8 cellular contexts compared by ENCODE assay signal in genomic region chr2:46812381-46813024, GRCh38.
A peak's percentile ranks its signal among the peaks of the same experiment; 100 is the strongest.
DNase-seq lines count a peak whose midpoint lies in the region; ATAC-seq and TF ChIP-seq lines count a peak whose summit lies in the region.

No MANE protein-coding gene starts in this region.

- H3K27me3 ChIP-seq in Loucy (ENCODE audit: insufficient read depth, low read length, poor library complexity, severe bottlenecking) (no peaks in the 10 kb centered on the region), lower lobe of right lung (ENCODE audit: low read depth) (no peaks in the 10 kb centered on the region), tibial nerve (no peaks in the 10 kb centered on the region)

- H4K20me1 ChIP-seq in Loucy (ENCODE audit: insufficient read depth, low read length, poor library complexity, severe bottlenecking): no peaks in the 10 kb centered on the region

- no peaks in the 10 kb centered on the region; the same call in 1 of the 2 replicates for H3F3A ChIP-seq in Loucy (ENCODE audit: low read depth)

- intact Hi-C loops in lower lobe of right lung (cut with DNase I): no loop called here

- ATAC-seq in lower lobe of right lung: peak; percentile 57
- ATAC-seq in HG03439 (IDR thresholded peaks at IDR 0.05; ENCODE audit: unreplicated experiment): no peak
- ATAC-seq in HG02938 (IDR thresholded peaks at IDR 0.05; ENCODE audit: unreplicated experiment): no peak
- no peak for ATAC-seq in HG02571 (IDR thresholded peaks at IDR 0.05; ENCODE audit: unreplicated experiment)

- DNase-seq in coronary artery (ENCODE audit: low spot score): no peak
- DNase-seq in lower lobe of right lung: no peak
- DNase-seq in tibial nerve (ENCODE audit: low spot score in 2 of 2): peak; percentile 58 to 62
- no peak for DNase-seq in stimulated activated naive CD4-positive, alpha-beta T cell (lab: John Stamatoyannopoulos, UW)

- H3K9ac ChIP-seq in Loucy (ENCODE audit: low read depth, low read length, poor library complexity, severe bottlenecking): peak overlapping the region; percentile 39

- H3K4me2 ChIP-seq in Loucy (ENCODE audit: low read depth, low read length, poor library complexity, severe bottlenecking): peak overlapping the region; percentile 59

- TF ChIP-seq POLR2A in tibial nerve (IDR thresholded peaks at IDR 0.05): no peak

- no peaks in the 10 kb centered on the region for H3K9me3 ChIP-seq in Loucy (ENCODE audit: insufficient read depth, low read depth, low read length)
- no peaks in the 10 kb centered on the region for H3K9me3 ChIP-seq in lower lobe of right lung
- H3K9me3 ChIP-seq in tibial nerve: peaks cover 0 to 4% (median 0%) of the 10 kb centered on the region in 4 donors

- H3K4me1 ChIP-seq in Loucy (ENCODE audit: insufficient read depth, low read length, poor library complexity, severe bottlenecking) (peaks cover 49% of the 10 kb centered on the region), lower lobe of right lung (peaks cover 46% of the 10 kb centered on the region), tibial nerve (peaks cover 0 to 42% (median 21%) of the 10 kb centered on the region in 4 donors)

- 14 to 22% methylated on average over 10 of the region's 10 CpGs for WGBS in tibial nerve, 2 donors

- no peaks in the 10 kb centered on the region for H3K36me3 ChIP-seq in Loucy (ENCODE audit: insufficient read depth, low read length)
- no peaks in the 10 kb centered on the region for H3K36me3 ChIP-seq in lower lobe of right lung
- H3K36me3 ChIP-seq in tibial nerve: no peaks in the 10 kb centered on the region

- no peaks in the 10 kb centered on the region for H3K79me2 ChIP-seq in Loucy (ENCODE audit: insufficient read depth, low read length)

- H3K27ac ChIP-seq in coronary artery: peak overlapping the region; percentile 68 to 88
- no peak overlapping the region for H3K27ac ChIP-seq in lower lobe of right lung
- H3K27ac ChIP-seq in tibial nerve: peak overlapping the region in 3 of 4 donors; percentile 25 to 88 (median 82)

- H3K9me2 ChIP-seq in Loucy (replicated peaks; ENCODE audit: low read depth, low read length): no peaks in the 10 kb centered on the region

- TF ChIP-seq CTCF in Loucy (conservative IDR thresholded peaks at IDR 0.05; ENCODE audit: low read length): no peak
- no peak for TF ChIP-seq CTCF in coronary artery (IDR thresholded peaks at IDR 0.05)
- no peak for TF ChIP-seq CTCF in lower lobe of right lung (IDR thresholded peaks at IDR 0.05)
- no peak for TF ChIP-seq CTCF in tibial nerve (IDR thresholded peaks at IDR 0.05)

- H3K4me3 ChIP-seq in Loucy (ENCODE audit: low read length, poor library complexity, severe bottlenecking) (peak overlapping the region; percentile 23), coronary artery (peak overlapping the region; percentile 34), lower lobe of right lung (no peak overlapping the region), tibial nerve (no peak overlapping the region)

- peak overlapping the region; percentile 0; the same call in 1 of the 2 replicates for H2AFZ ChIP-seq in Loucy (ENCODE audit: low read length)

- TF ChIP-seq EP300 in tibial nerve (IDR thresholded peaks at IDR 0.05): peak in 1 of 2 donors; percentile 83

Comparison
In these comparisons a context has a peak if more than half of its experiments do, and no peak if none do; other contexts are left out.
1. H3K4me3 ChIP-seq: peak in Loucy (single experiment) and coronary artery (single experiment); none in lower lobe of right lung (single experiment) and tibial nerve (0 of 4).
2. DNase-seq: peak in tibial nerve (2 of 2); none in coronary artery (single experiment), lower lobe of right lung (single experiment) and stimulated activated naive CD4-positive, alpha-beta T cell (0 of 6).
3. ATAC-seq: peak in lower lobe of right lung (2 of 2); none in HG03439 (single experiment), HG02938 (single experiment) and HG02571 (single experiment).